8 cellular contexts compared by ENCODE assay signal in the genomic region with DNA sequence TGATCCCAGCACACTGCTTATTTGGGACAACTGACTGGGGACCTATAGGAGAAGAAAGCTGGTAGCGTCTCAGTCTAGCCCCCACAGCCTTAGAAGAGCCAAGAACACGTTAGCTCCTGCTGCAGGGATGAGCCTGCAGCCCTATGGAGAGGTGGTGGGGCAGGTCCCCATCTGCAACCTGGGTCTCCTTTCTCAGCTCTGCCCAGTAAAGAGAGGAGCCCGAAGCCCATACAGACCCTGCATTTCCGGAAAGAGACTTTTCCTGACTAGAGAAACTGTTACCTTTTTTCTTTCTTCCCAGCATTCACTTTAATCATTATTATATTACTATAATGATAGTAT. TPM values are rescaled to one million over a fixed set of nuclear protein-coding genes. Genes with fewer than 3 reads are reported as not detected.
DNase-seq lines count a peak whose midpoint lies in the region; ATAC-seq and TF ChIP-seq lines count a peak whose summit lies in the region.

No MANE protein-coding gene starts in this region.

- peak overlapping the region; percentile 62 for H3K23ac ChIP-seq in trophoblast cell (ENCODE audit: low read length)

- peak overlapping the region; percentile 4 for H3K18ac ChIP-seq in trophoblast cell (ENCODE audit: low read length)

- WGBS in esophagus squamous epithelium, 2 donors: 2 to 5% methylated on average over 4 of the region's 4 CpGs
- no CpG with 5 or more reads among the region's 4 CpGs for WGBS in trophoblast cell (ENCODE audit: extremely low coverage, insufficient coverage, insufficient read length)

- H3K4me2 ChIP-seq in PC-3 (ENCODE audit: low read length): peak overlapping the region; percentile 87
- H3K4me2 ChIP-seq in trophoblast cell (ENCODE audit: low read length): peak overlapping the region; percentile 100

- H3K36me3 Mint-ChIP-seq in activated T-cell treated with anti-CD3 and anti-CD28 coated beads, Interleukin-2, amount 50 U/mL, for 4 hours (ENCODE audit: insufficient read depth): peaks cover 7% of the 10 kb centered on the region

- peaks cover 9% of the 10 kb centered on the region for H3K27me3 Mint-ChIP-seq in activated T-cell treated with anti-CD3 and anti-CD28 coated beads, Interleukin-2, amount 50 U/mL, for 4 hours (ENCODE audit: low read depth)

- H3K4me1 Mint-ChIP-seq in activated T-cell treated with anti-CD3 and anti-CD28 coated beads, Interleukin-2, amount 50 U/mL, for 4 hours (ENCODE audit: low read depth): peaks cover 21% of the 10 kb centered on the region

- no peaks in the 10 kb centered on the region for H3F3A ChIP-seq in PC-3 (ENCODE audit: low read length, unreplicated experiment)

- H3K9ac ChIP-seq in PC-3 (ENCODE audit: low read length) (peak overlapping the region; percentile 90), trophoblast cell (ENCODE audit: low read length) (peak overlapping the region; percentile 95)

- H3K4me3 Mint-ChIP-seq in activated T-cell treated with anti-CD3 and anti-CD28 coated beads, Interleukin-2, amount 50 U/mL, for 4 hours: peak overlapping the region; percentile 97

- H3K36me3 ChIP-seq in PC-3 (ENCODE audit: low read depth, low read length) (no peaks in the 10 kb centered on the region), esophagus squamous epithelium (peaks cover 4 to 36% (median 11%) of the 10 kb centered on the region in 3 donors), trophoblast cell (ENCODE audit: control insufficient read depth in 1 of 2, insufficient read depth in 2 of 2, low read length in 2 of 2) (peaks cover 17 to 21% of the 10 kb centered on the region in 2 experiments)

- H4K20me1 ChIP-seq in PC-3 (ENCODE audit: low read length): no peaks in the 10 kb centered on the region

- CTCF ChIA-PET in PC-3 (lab: Charles Lee): no interaction called here

- H2AK5ac ChIP-seq in trophoblast cell (ENCODE audit: low read length): no peak overlapping the region

- no peak overlapping the region for H2BK5ac ChIP-seq in trophoblast cell (ENCODE audit: low read depth, low read length, poor library complexity)

- H3K14ac ChIP-seq in trophoblast cell (ENCODE audit: low read length): peak overlapping the region; percentile 96

- H3K9me3 ChIP-seq in PC-3 (ENCODE audit: low read length) (no peaks in the 10 kb centered on the region), esophagus squamous epithelium (no peaks in the 10 kb centered on the region), trophoblast cell (ENCODE audit: insufficient read depth, low read depth, low read length) (no peaks in the 10 kb centered on the region)

- no peak overlapping the region for H4K91ac ChIP-seq in trophoblast cell (ENCODE audit: low read depth, low read length)

- no peak for ATAC-seq in activated T-cell treated with anti-CD3 and anti-CD28 coated beads, Interleukin-2, amount 50 U/mL, for 4 hours
- ATAC-seq in PC-3: peak; percentile 14; the same call in 1 of the 2 replicates

- peak overlapping the region; percentile 99 for H4K8ac ChIP-seq in trophoblast cell (ENCODE audit: low read depth, low read length)

- H3K4ac ChIP-seq in trophoblast cell (ENCODE audit: low read depth, low read length): peak overlapping the region; percentile 80

- peak overlapping the region; percentile 80 for H3K4me3 ChIP-seq in PC-3 (ENCODE audit: low read length)
- H3K4me3 ChIP-seq in esophagus squamous epithelium: peak overlapping the region; percentile 83 to 95 (median 90)
- H3K4me3 ChIP-seq in trophoblast cell (ENCODE audit: low read depth, low read length): peak overlapping the region; percentile 77

- H3K4me1 ChIP-seq in PC-3 (ENCODE audit: insufficient read depth, low read length): peaks cover 8% of the 10 kb centered on the region
- peaks cover 3 to 33% (median 20%) of the 10 kb centered on the region in 3 donors for H3K4me1 ChIP-seq in esophagus squamous epithelium
- H3K4me1 ChIP-seq in trophoblast cell (ENCODE audit: control insufficient read depth in 1 of 2, insufficient read depth in 2 of 2, low read length in 2 of 2): peaks cover 0 to 3% of the 10 kb centered on the region in 2 experiments

- no peak overlapping the region for H2BK12ac ChIP-seq in trophoblast cell (ENCODE audit: low read length)

- TF ChIP-seq CTCF in PC-3 (conservative IDR thresholded peaks at IDR 0.05; ENCODE audit: low read depth, low read length) (no peak), esophagus squamous epithelium (IDR thresholded peaks at IDR 0.05) (no peak)

- H3K27me3 ChIP-seq in PC-3 (ENCODE audit: low read length) (no peaks in the 10 kb centered on the region), esophagus squamous epithelium (no peaks in the 10 kb centered on the region), trophoblast cell (ENCODE audit: insufficient read depth, low read length) (no peaks in the 10 kb centered on the region)

- H4K12ac ChIP-seq in trophoblast cell (ENCODE audit: low read depth, low read length): peak overlapping the region; percentile 93

- H3K27ac ChIP-seq in PC-3 (ENCODE audit: low read length) (no peak overlapping the region), esophagus squamous epithelium (peak overlapping the region in 3 of 4 donors; percentile 92 to 95 (median 94)), trophoblast cell (ENCODE audit: low read depth, low read length) (no peak overlapping the region)

- BruUV-seq in PC-3 (replicated peaks; lab: Mats Ljungman, UMichigan): no TSS peak

- DNase-seq in activated T-cell treated with anti-CD3 and anti-CD28 coated beads, Interleukin-2, amount 50 U/mL, for 4 hours: no peak
- DNase-seq in activated T-cell treated with anti-CD3 and anti-CD28 coated beads, Interleukin-2, amount 50 U/mL, for 48 hours: no peak
- no peak for DNase-seq in PC-3
- no peak for DNase-seq in esophagus squamous epithelium (lab: John Stamatoyannopoulos, UW)
- no peak for DNase-seq in trophoblast cell
- no peak for DNase-seq in foreskin melanocyte
- DNase-seq in NOMO-1 treated with dmso at 0.1 percent for 144 hours (lab: John Stamatoyannopoulos, UW; ENCODE audit: unreplicated experiment): no peak
- no peak for DNase-seq in H4 (ENCODE audit: low spot score)

- H2AFZ ChIP-seq in PC-3 (ENCODE audit: low read length) (peak overlapping the region; percentile 82), trophoblast cell (ENCODE audit: insufficient read depth, low read length, poor library complexity) (no peak overlapping the region)

- POLR2A ChIA-PET in PC-3 (lab: Charles Lee; ENCODE audit: unreplicated experiment): no interaction called here

- no peaks in the 10 kb centered on the region for H3K9me3 Mint-ChIP-seq in activated T-cell treated with anti-CD3 and anti-CD28 coated beads, Interleukin-2, amount 50 U/mL, for 4 hours

- H3K79me1 ChIP-seq in trophoblast cell (ENCODE audit: low read length): peaks cover 6% of the 10 kb centered on the region

- no peak for TF ChIP-seq POLR2A in esophagus squamous epithelium (IDR thresholded peaks at IDR 0.05)

- intact Hi-C loops in PC-3 (cut with micrococcal nuclease) (loop anchor here (5.0 kb wide), 1 partner anchor 55 kb away; no protein-coding TSS in a partner anchor), esophagus squamous epithelium (cut with DNase I) (no loop called here)

- H2BK120ac ChIP-seq in trophoblast cell (ENCODE audit: insufficient read depth, low read length, poor library complexity): no peak overlapping the region

- H3K79me2 ChIP-seq in PC-3 (ENCODE audit: low read length): peaks cover 26% of the 10 kb centered on the region
- peaks cover 8% of the 10 kb centered on the region for H3K79me2 ChIP-seq in trophoblast cell (ENCODE audit: control insufficient read depth, insufficient read depth, low read length, poor library complexity)

- no peaks in the 10 kb centered on the region for H3K9me2 ChIP-seq in PC-3 (replicated peaks; ENCODE audit: low read length)

RNA-seq across cellular contexts. Expression of gene METTL22, which starts 0.8 kb away (rescaled TPM):
- total RNA-seq in activated T-cell treated with anti-CD3 and anti-CD28 coated beads, Interleukin-2, amount 50 U/mL, for 4 hours: 10 to 100 TPM; 18.7 to 20.0 (median 19.1) TPM
- 14.6 and 17.6 TPM in 2 replicates for total RNA-seq in PC-3 (2014; rRNA removed)
- total RNA-seq in esophagus squamous epithelium: 10 to 100 TPM in 3 of 4 donors, 1 to 10 TPM in 1; 4.9 to 28.4 (median 13.0) TPM
- 21.8 and 25.3 TPM in 2 replicates for polyA plus RNA-seq in trophoblast cell (2013)
- 16.1 and 17.1 TPM in 2 replicates for total RNA-seq in H4 (2014; rRNA removed; shearing (Covaris generic))

RNA-seq across cellular contexts. Expression of gene TMEM114, which starts 32.0 kb away (rescaled TPM):
- total RNA-seq in activated T-cell treated with anti-CD3 and anti-CD28 coated beads, Interleukin-2, amount 50 U/mL, for 4 hours: not detected
- total RNA-seq in PC-3 (2014; rRNA removed) (not detected in 2 replicates), esophagus squamous epithelium (not detected)
- polyA plus RNA-seq in trophoblast cell (2013): not detected in 2 replicates
- not detected in 2 replicates for total RNA-seq in H4 (2014; rRNA removed; shearing (Covaris generic))

RNA-seq across cellular contexts. Expression of gene ABAT, which starts 52.1 kb away (rescaled TPM):
- total RNA-seq in activated T-cell treated with anti-CD3 and anti-CD28 coated beads, Interleukin-2, amount 50 U/mL, for 4 hours: 1 to 10 TPM; 3.4 to 6.4 (median 4.5) TPM
- total RNA-seq in PC-3 (2014; rRNA removed): 0.17 and 0.95 TPM in 2 replicates
- 10 to 100 TPM in 2 of 4 donors, 1 to 10 TPM in 2; 2.9 to 14.5 (median 9.1) TPM for total RNA-seq in esophagus squamous epithelium
- 2.5 and 2.6 TPM in 2 replicates for polyA plus RNA-seq in trophoblast cell (2013)
- total RNA-seq in H4 (2014; rRNA removed; shearing (Covaris generic)): 0.99 and 2.0 TPM in 2 replicates

Comparison
In these comparisons a context has a peak if more than half of its experiments do, and no peak if none do; other contexts are left out.
1. H3K27ac ChIP-seq: peak in esophagus squamous epithelium (3 of 4); none in PC-3 (single experiment) and trophoblast cell (single experiment).
2. Peak in every context shown above with its lines, with median percentiles within 50 percentile points of each other: H3K4me3 ChIP-seq.